19 cellular contexts compared by ENCODE assay signal in genomic region chr2:214577769-214578168, GRCh38.
DNase-seq lines count a peak whose midpoint lies in the region; ATAC-seq and TF ChIP-seq lines count a peak whose summit lies in the region.
"Had no signal": no experiment of that assay in that cellular context is flagged by ENCODE, and none has a peak within 500 bp of the region (broad histone marks: within the 10 kb centered on the region; RNA-seq: fewer than 3 reads in every experiment).

No MANE protein-coding gene starts in this region.

- CTCF ChIA-PET in SK-N-SH (lab: Yijun Ruan, JAX) = no interaction called here

- no peak for TF ChIP-seq CTCF in SK-N-SH (IDR thresholded peaks at IDR 0.05)
- no peak for TF ChIP-seq CTCF in brain microvascular endothelial cell (IDR thresholded peaks at IDR 0.05; ENCODE audit: low read depth, low read length, missing control alignments)

- H3F3A ChIP-seq in SK-N-SH (replicated peaks; ENCODE audit: insufficient read depth) = no peaks in the 10 kb centered on the region

- H3K27me3 ChIP-seq in SK-N-SH (ENCODE audit: insufficient read depth) (no peaks in the 10 kb centered on the region), brain microvascular endothelial cell (replicated peaks) (no peaks in the 10 kb centered on the region)
- H3K27me3 ChIP-seq: BLaER1, MG63 had no signal

- POLR2A ChIA-PET in SK-N-SH (lab: Yijun Ruan, JAX) = no interaction called here

- H3K4me1 ChIP-seq in SK-N-SH (ENCODE audit: control insufficient read depth in 1 of 2, insufficient read depth in 2 of 2, low read depth in 1 of 2, low read length in 1 of 2) = no peaks in the 10 kb centered on the region; a peak in 1 of 4 replicates

- 65% methylated on average over 6 of the region's 6 CpGs for WGBS in SK-N-SH (ENCODE audit: low lambda C conversion rate)

- H3K4me3 ChIP-seq in SK-N-SH (ENCODE audit: low read depth in 2 of 2, low read length in 1 of 2) = no peak overlapping the region
- no peak overlapping the region for H3K4me3 ChIP-seq in brain microvascular endothelial cell (ENCODE audit: low read depth, low read length)
- H3K4me3 ChIP-seq: BLaER1, MG63 had no signal

- H3K9ac ChIP-seq in SK-N-SH = no peak overlapping the region
- H3K9ac ChIP-seq: BLaER1 had no signal

- TF ChIP-seq EP300 in SK-N-SH (IDR thresholded peaks at IDR 0.05; ENCODE audit: borderline replicate concordance in 1 of 2, low read depth in 1 of 2, low read length in 1 of 2) = no peak

- H3K79me2 ChIP-seq in SK-N-SH (ENCODE audit: insufficient read depth) = no peaks in the 10 kb centered on the region

- no peak overlapping the region for H3K4me2 ChIP-seq in SK-N-SH
- H3K4me2 ChIP-seq: BLaER1 had no signal

- in situ Hi-C loops in brain microvascular endothelial cell (cut with HindIII; ENCODE audit: low pct_ligation_motif_present, low sequenced_read_pairs) = no loop called here

- no peak overlapping the region for H2AFZ ChIP-seq in SK-N-SH (ENCODE audit: low read depth)

- DNase-seq in SK-N-SH (no peak), brain microvascular endothelial cell (peak; percentile 25), kidney tubule cell (ENCODE audit: low spot score) (peak; percentile 24), amniotic stem cell (lab: John Stamatoyannopoulos, UW) (no peak), HuH-7.5 (ENCODE audit: low spot score) (no peak)
- DNase-seq in stimulated activated CD4-positive, alpha-beta T cell treated with anti-CD3 and anti-CD28 coated beads, Interleukin-15, amount 100 ng/mL, for 24 hours = no peak
- DNase-seq: CD8-positive, alpha-beta memory T cell; KG1; MG63; NCI-H1092 treated with DMSO at 0.1 percent for 48 hours; NCI-H1694 treated with DMSO at 0.1 percent for 48 hours; NCI-H345; NCI-H526 treated with DMSO at 0.1 percent for 48 hours had no signal

- H3K9me2 ChIP-seq in SK-N-SH = no peaks in the 10 kb centered on the region

- ATAC-seq in SK-N-SH treated with all-trans-retinoic acid at 6 μM for 48 hours (0 out of 3 replicates have a peak, but pooled peaks have one; percentile 25), HG02798 (IDR thresholded peaks at IDR 0.05; ENCODE audit: poor library complexity, unreplicated experiment) (no peak)
- ATAC-seq: HCT116, Right ventricle myocardium inferior had no signal

- no peak for TF ChIP-seq RAD21 in SK-N-SH (IDR thresholded peaks at IDR 0.05; ENCODE audit: low read length)

- H3K36me3 ChIP-seq in SK-N-SH (replicated peaks in 1 of 2; ENCODE audit: control insufficient read depth in 1 of 2, insufficient read depth in 2 of 2, low read length in 1 of 2) (no peaks in the 10 kb centered on the region), brain microvascular endothelial cell (replicated peaks) (no peaks in the 10 kb centered on the region)
- H3K36me3 ChIP-seq: BLaER1, MG63 had no signal

- H3K9me3 ChIP-seq in SK-N-SH = no peaks in the 10 kb centered on the region
- H3K9me3 ChIP-seq: BLaER1, MG63 had no signal

- no peak overlapping the region for H3K27ac ChIP-seq in SK-N-SH (ENCODE audit: low read depth in 2 of 2, low read length in 1 of 2)
- no peak overlapping the region for H3K27ac ChIP-seq in brain microvascular endothelial cell
- H3K27ac ChIP-seq: 22Rv1, BLaER1 had no signal

- no peaks in the 10 kb centered on the region for H4K20me1 ChIP-seq in SK-N-SH (ENCODE audit: insufficient read depth)
- H4K20me1 ChIP-seq: BLaER1 had no signal

TF ChIP-seq in SK-N-SH treated with all-trans-retinoic acid at 6 μM for 48 hours, 23 proteins besides CTCF, POLR2A, EP300 and RAD21:
- TF ChIP-seq PPARA (CRISPR knock-in tag; IDR thresholded peaks at IDR 0.05; ENCODE audit: borderline replicate concordance) = no peak
- TF ChIP-seq ISL1 (CRISPR knock-in tag; IDR thresholded peaks at IDR 0.05) = 0 out of 2 replicates have a peak, but pooled peaks have one; percentile 26
- TF ChIP-seq ZC3H10 (CRISPR knock-in tag; IDR thresholded peaks at IDR 0.05) = no peak
- TF ChIP-seq ZNF8 (CRISPR knock-in tag; IDR thresholded peaks at IDR 0.05) = no peak
- TF ChIP-seq ESRRG (CRISPR knock-in tag; IDR thresholded peaks at IDR 0.05) = no peak

TF ChIP-seq in SK-N-SH, 30 proteins besides CTCF, POLR2A, EP300 and RAD21:
- TF ChIP-seq, protein P1, sequence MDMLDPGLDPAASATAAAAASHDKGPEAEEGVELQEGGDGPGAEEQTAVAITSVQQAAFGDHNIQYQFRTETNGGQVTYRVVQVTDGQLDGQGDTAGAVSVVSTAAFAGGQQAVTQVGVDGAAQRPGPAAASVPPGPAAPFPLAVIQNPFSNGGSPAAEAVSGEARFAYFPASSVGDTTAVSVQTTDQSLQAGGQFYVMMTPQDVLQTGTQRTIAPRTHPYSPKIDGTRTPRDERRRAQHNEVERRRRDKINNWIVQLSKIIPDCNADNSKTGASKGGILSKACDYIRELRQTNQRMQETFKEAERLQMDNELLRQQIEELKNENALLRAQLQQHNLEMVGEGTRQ (IDR thresholded peaks at IDR 0.05; ENCODE audit: borderline replicate concordance, low read depth, low read length) = no peak
- TF ChIP-seq RCOR1 (IDR thresholded peaks at IDR 0.05; ENCODE audit: low read length) (no peak), RFX5 (IDR thresholded peaks at IDR 0.05; ENCODE audit: low read length) (no peak)

Comparison
In these comparisons a context has a peak if more than half of its experiments do, and no peak if none do; other contexts are left out.
1. DNase-seq: peak in brain microvascular endothelial cell (single experiment) and kidney tubule cell (single experiment); none in SK-N-SH (single experiment), stimulated activated CD4-positive, alpha-beta T cell treated with anti-CD3 and anti-CD28 coated beads, Interleukin-15, amount 100 ng/mL, for 24 hours (single experiment), amniotic stem cell (single experiment) and HuH-7.5 (single experiment).